ENCODE assay signal across 8 cellular contexts in the genomic region with DNA sequence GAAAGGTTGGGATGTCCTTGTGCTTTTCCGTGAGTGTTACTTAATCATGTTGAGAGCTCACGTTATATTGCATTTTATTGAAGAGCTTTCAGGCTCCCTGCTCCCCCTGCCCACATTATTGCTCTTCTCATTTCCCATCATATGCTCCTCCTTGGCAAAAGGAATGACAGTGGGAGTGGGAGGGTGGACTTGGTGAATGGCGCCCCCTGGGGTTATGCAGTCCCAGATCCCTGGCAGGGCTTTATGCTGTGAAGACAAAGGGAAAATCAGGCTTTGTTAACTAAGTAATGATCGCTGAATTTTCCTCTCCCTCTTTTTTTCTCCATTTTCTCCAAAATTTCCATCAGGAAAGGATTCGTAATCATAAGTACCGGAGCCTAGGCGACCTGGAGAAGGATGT.
A peak's percentile ranks its signal among the peaks of the same experiment; 100 is the strongest.
DNase-seq lines count a peak whose midpoint lies in the region; ATAC-seq and TF ChIP-seq lines count a peak whose summit lies in the region.

No MANE protein-coding gene starts in this region.

- no peaks in the 10 kb centered on the region for H3F3A ChIP-seq in PC-3 (ENCODE audit: low read length, unreplicated experiment)

- no peaks in the 10 kb centered on the region for H3K36me3 ChIP-seq in PC-3 (ENCODE audit: low read depth, low read length)

- no peak overlapping the region for H3K4me3 Mint-ChIP-seq in activated T-cell treated with anti-CD3 and anti-CD28 coated beads, Interleukin-2, amount 50 U/mL, for 72 hours

- no peaks in the 10 kb centered on the region for H3K79me2 ChIP-seq in PC-3 (ENCODE audit: low read length)

- no peak overlapping the region for H3K4me2 ChIP-seq in PC-3 (ENCODE audit: low read length)

- CTCF ChIA-PET in PC-3 (lab: Charles Lee): no interaction called here

- no TSS peak for BruUV-seq in PC-3 (replicated peaks; lab: Mats Ljungman, UMichigan)

- no peaks in the 10 kb centered on the region for H3K27me3 Mint-ChIP-seq in activated T-cell treated with anti-CD3 and anti-CD28 coated beads, Interleukin-2, amount 50 U/mL, for 72 hours (ENCODE audit: low read depth)

- H3K9me3 Mint-ChIP-seq in activated T-cell treated with anti-CD3 and anti-CD28 coated beads, Interleukin-2, amount 50 U/mL, for 72 hours: no peaks in the 10 kb centered on the region

- H3K4me1 ChIP-seq in PC-3 (ENCODE audit: insufficient read depth, low read length) (no peaks in the 10 kb centered on the region), foreskin keratinocyte (no peaks in the 10 kb centered on the region)

- H3K9me2 ChIP-seq in PC-3 (replicated peaks; ENCODE audit: low read length): no peaks in the 10 kb centered on the region

- H3K4me3 ChIP-seq in PC-3 (ENCODE audit: low read length): no peak overlapping the region

- DNase-seq in activated T-cell treated with anti-CD3 and anti-CD28 coated beads, Interleukin-2, amount 50 U/mL, for 72 hours: peak; percentile 5 to 9
- DNase-seq in activated T-cell treated with anti-CD3 and anti-CD28 coated beads for 4 hours (no peak), PC-3 (peak; percentile 17), foreskin keratinocyte (peak in 1 of 2 donors; percentile 4), germinal center (ENCODE audit: low spot score) (no peak)
- DNase-seq in stimulated activated CD4-positive, alpha-beta T cell treated with anti-CD3 and anti-CD28 coated beads, Interleukin-4, amount 100 ng/mL, for 1 hour: peak; percentile 27

- no peak overlapping the region for H2AFZ ChIP-seq in PC-3 (ENCODE audit: low read length)

- ATAC-seq in activated T-cell treated with anti-CD3 and anti-CD28 coated beads, Interleukin-2, amount 50 U/mL, for 72 hours (replicated peaks in 1 of 2): no peak
- ATAC-seq in PC-3: peak; percentile 45; the same call in 1 of the 2 replicates
- ATAC-seq in foreskin keratinocyte: peak; percentile 57
- ATAC-seq in HG03159 (IDR thresholded peaks at IDR 0.05; ENCODE audit: unreplicated experiment): no peak
- no peak for ATAC-seq in HG02852 (IDR thresholded peaks at IDR 0.05; ENCODE audit: unreplicated experiment)

- H3K27me3 ChIP-seq in PC-3 (ENCODE audit: low read length) (no peaks in the 10 kb centered on the region), foreskin keratinocyte (no peaks in the 10 kb centered on the region)

- no peak overlapping the region for H3K27ac Mint-ChIP-seq in activated T-cell treated with anti-CD3 and anti-CD28 coated beads, Interleukin-2, amount 50 U/mL, for 72 hours

- H3K36me3 Mint-ChIP-seq in activated T-cell treated with anti-CD3 and anti-CD28 coated beads, Interleukin-2, amount 50 U/mL, for 72 hours (ENCODE audit: insufficient read depth in 2 of 2): peaks cover 4 to 11% of the 10 kb centered on the region in 2 donors

- TF ChIP-seq CTCF in PC-3 (conservative IDR thresholded peaks at IDR 0.05; ENCODE audit: low read depth, low read length) (peak; percentile 67), foreskin keratinocyte (conservative IDR thresholded peaks at IDR 0.05) (peak; percentile 70)

- POLR2A ChIA-PET in PC-3 (lab: Charles Lee; ENCODE audit: unreplicated experiment): no interaction called here

- H3K9ac ChIP-seq in PC-3 (ENCODE audit: low read length): no peak overlapping the region

- H3K4me1 Mint-ChIP-seq in activated T-cell treated with anti-CD3 and anti-CD28 coated beads, Interleukin-2, amount 50 U/mL, for 72 hours (ENCODE audit: low read depth): no peaks in the 10 kb centered on the region

- H4K20me1 ChIP-seq in PC-3 (ENCODE audit: low read length): no peaks in the 10 kb centered on the region

- H3K27ac ChIP-seq in PC-3 (ENCODE audit: low read length): no peak overlapping the region
- no peak overlapping the region for H3K27ac ChIP-seq in foreskin keratinocyte

- intact Hi-C loops in PC-3 (cut with micrococcal nuclease): loop anchor here (1.0 kb wide), 1 partner anchor 49 kb away; no protein-coding TSS in a partner anchor

- H3K9me3 ChIP-seq in PC-3 (ENCODE audit: low read length): no peaks in the 10 kb centered on the region

Comparison
In these comparisons a context has a peak if more than half of its experiments do, and no peak if none do; other contexts are left out.
1. DNase-seq: peak in activated T-cell treated with anti-CD3 and anti-CD28 coated beads, Interleukin-2, amount 50 U/mL, for 72 hours (2 of 2), PC-3 (single experiment) and stimulated activated CD4-positive, alpha-beta T cell treated with anti-CD3 and anti-CD28 coated beads, Interleukin-4, amount 100 ng/mL, for 1 hour (single experiment); none in activated T-cell treated with anti-CD3 and anti-CD28 coated beads for 4 hours (single experiment) and germinal center (single experiment).
2. ATAC-seq: peak in PC-3 (single experiment) and foreskin keratinocyte (single experiment); none in activated T-cell treated with anti-CD3 and anti-CD28 coated beads, Interleukin-2, amount 50 U/mL, for 72 hours (0 of 2), HG03159 (single experiment) and HG02852 (single experiment).